ENCODE assay signal across 1 cellular context in genomic region chr1:1373051-1373450, GRCh38.
TF ChIP-seq lines count a peak whose summit lies in the region.

No MANE protein-coding gene starts in this region.

TF ChIP-seq in HCT116, 20 proteins besides CTCF, POLR2A, EP300 and RAD21:
- TF ChIP-seq ZFX (IDR thresholded peaks at IDR 0.05) (no peak), MAX (IDR thresholded peaks at IDR 0.05) (no peak), EZH2phosphoT487 (IDR thresholded peaks at IDR 0.05; ENCODE audit: borderline replicate concordance) (no peak), SP1 (IDR thresholded peaks at IDR 0.05; ENCODE audit: low read depth) (no peak), SRF (IDR thresholded peaks at IDR 0.05; ENCODE audit: low read depth) (no peak), EZH2 (IDR thresholded peaks at IDR 0.05) (no peak), FOSL1 (IDR thresholded peaks at IDR 0.05; ENCODE audit: low read depth) (no peak), ELF1 (IDR thresholded peaks at IDR 0.05; ENCODE audit: borderline replicate concordance, low read depth) (no peak)
